Comparison of ENCODE assay signal across 13 cellular contexts in the genomic region with DNA sequence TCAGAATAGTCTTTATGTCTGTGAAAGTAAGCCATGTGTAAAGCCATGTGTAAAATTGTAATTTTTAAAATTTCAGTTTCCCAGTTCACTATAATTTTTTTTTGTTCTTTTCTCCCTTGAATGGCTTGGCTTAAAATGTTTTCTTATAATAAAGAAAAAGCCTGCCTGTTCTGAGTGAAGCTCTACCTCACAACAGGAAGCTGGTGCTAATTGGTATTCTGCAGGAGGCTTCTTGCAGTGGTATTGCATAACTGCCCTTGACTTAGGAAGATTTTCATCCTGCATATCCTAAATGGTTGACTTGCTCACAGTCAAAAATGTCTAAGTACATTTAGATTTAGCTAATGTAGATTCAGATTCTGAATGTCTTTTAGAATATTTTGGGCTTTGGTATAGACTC. TPM values are rescaled to one million over a fixed set of nuclear protein-coding genes. Genes with fewer than 3 reads are reported as not detected.
DNase-seq lines count a peak whose midpoint lies in the region; ATAC-seq and TF ChIP-seq lines count a peak whose summit lies in the region.
"Had no signal": no experiment of that assay in that cellular context is flagged by ENCODE, and none has a peak within 500 bp of the region (broad histone marks: within the 10 kb centered on the region; RNA-seq: fewer than 3 reads in every experiment).

No MANE protein-coding gene starts in this region.

- H3K27ac ChIP-seq in neutrophil (peak overlapping the region; percentile 26), hepatocyte (no peak overlapping the region)

- H3K27me3 ChIP-seq in neutrophil: no peaks in the 10 kb centered on the region
- no peaks in the 10 kb centered on the region for H3K27me3 ChIP-seq in hepatocyte
- H3K27me3 ChIP-seq: esophagus muscularis mucosa had no signal

- H3K4me1 ChIP-seq in neutrophil (ENCODE audit: control insufficient read depth in 1 of 2, insufficient read depth in 1 of 2, low read depth in 1 of 2, low read length in 1 of 2) (peaks cover 6 to 7% of the 10 kb centered on the region in 2 experiments), hepatocyte (ENCODE audit: insufficient read depth) (no peaks in the 10 kb centered on the region)

- H3K79me2 ChIP-seq in hepatocyte: peaks cover 75% of the 10 kb centered on the region

- H3K4me1 Mint-ChIP-seq in chondrocyte (ENCODE audit: low read depth): peaks cover 18% of the 10 kb centered on the region

- no peak overlapping the region for H3K4me2 ChIP-seq in hepatocyte

- TF ChIP-seq CTCF in chondrocyte (IDR thresholded peaks at IDR 0.05) (no peak), neutrophil (IDR thresholded peaks at IDR 0.05) (no peak), hepatocyte (IDR thresholded peaks at IDR 0.05; ENCODE audit: poor library complexity) (no peak)

- H3K4me3 Mint-ChIP-seq in chondrocyte (ENCODE audit: unreplicated experiment): no peak overlapping the region

- peaks cover 31% of the 10 kb centered on the region for H4K20me1 ChIP-seq in hepatocyte (ENCODE audit: insufficient read depth, poor library complexity, severe bottlenecking)

- peak overlapping the region; percentile 55 for H3K27ac Mint-ChIP-seq in chondrocyte (ENCODE audit: unreplicated experiment)

- H3K9me3 Mint-ChIP-seq in chondrocyte (ENCODE audit: low read depth): no peaks in the 10 kb centered on the region

- H3K27me3 Mint-ChIP-seq in chondrocyte (ENCODE audit: low read depth): no peaks in the 10 kb centered on the region

- no peak overlapping the region for H3K4me3 ChIP-seq in neutrophil (ENCODE audit: low read depth in 1 of 2, low read length in 1 of 2)
- H3K4me3 ChIP-seq in hepatocyte: no peak overlapping the region
- H3K4me3 ChIP-seq: esophagus muscularis mucosa, lung, skin epidermis had no signal

- peak; percentile 18 for DNase-seq in NCI-H2107 treated with DMSO at 0.1 percent for 48 hours (lab: John Stamatoyannopoulos, UW; ENCODE audit: unreplicated experiment)
- DNase-seq in NCI-H2107 (lab: John Stamatoyannopoulos, UW): no peak
- DNase-seq in NOMO-1 treated with DMSO at 0.1 percent for 48 hours (lab: John Stamatoyannopoulos, UW; ENCODE audit: unreplicated experiment): peak; percentile 64
- no peak for DNase-seq in chondrocyte (ENCODE audit: low spot score)
- DNase-seq in stimulated activated CD4-positive, alpha-beta T cell treated with anti-CD3 and anti-CD28 coated beads, Interleukin-4, amount 100 ng/mL, for 4 hours: no peak
- DNase-seq in hepatocyte (ENCODE audit: low spot score): no peak
- DNase-seq: activated naive CD4-positive, alpha-beta T cell; NCI-H446 had no signal

- H3K9me3 ChIP-seq in neutrophil (no peaks in the 10 kb centered on the region), hepatocyte (ENCODE audit: low read depth) (no peaks in the 10 kb centered on the region)
- H3K9me3 ChIP-seq: esophagus muscularis mucosa had no signal

- H3K36me3 ChIP-seq in neutrophil (peaks cover 75% of the 10 kb centered on the region), hepatocyte (replicated peaks; ENCODE audit: insufficient read depth, low read depth) (peaks cover 4% of the 10 kb centered on the region)

- H2AFZ ChIP-seq in hepatocyte: no peak overlapping the region

- H3K9me2 ChIP-seq in hepatocyte (replicated peaks; ENCODE audit: insufficient read depth): no peaks in the 10 kb centered on the region

- H3K36me3 Mint-ChIP-seq in chondrocyte (ENCODE audit: low read depth): peaks cover 45% of the 10 kb centered on the region

- ATAC-seq in HG03159 (IDR thresholded peaks at IDR 0.05; ENCODE audit: unreplicated experiment): no peak

RNA-seq across cellular contexts. Expression of a gene that starts 49.5 kb away (rescaled TPM):
- 163 to 218 TPM (median 216 TPM) in 3 replicates for total RNA-seq in chondrocyte
- 97.9 and 126 TPM in 2 replicates for total RNA-seq in hepatocyte
- 60.2 and 68.2 TPM in 2 replicates for polyA plus RNA-seq in hepatocyte

Comparison
In these comparisons a context has a peak if more than half of its experiments do, and no peak if none do; other contexts are left out.
1. DNase-seq: peak in NCI-H2107 treated with DMSO at 0.1 percent for 48 hours (single experiment) and NOMO-1 treated with DMSO at 0.1 percent for 48 hours (single experiment); none in NCI-H2107 (single experiment), chondrocyte (single experiment), stimulated activated CD4-positive, alpha-beta T cell treated with anti-CD3 and anti-CD28 coated beads, Interleukin-4, amount 100 ng/mL, for 4 hours (0 of 2) and hepatocyte (single experiment).